ENCODE assay signal across 23 cellular contexts in the genomic region with DNA sequence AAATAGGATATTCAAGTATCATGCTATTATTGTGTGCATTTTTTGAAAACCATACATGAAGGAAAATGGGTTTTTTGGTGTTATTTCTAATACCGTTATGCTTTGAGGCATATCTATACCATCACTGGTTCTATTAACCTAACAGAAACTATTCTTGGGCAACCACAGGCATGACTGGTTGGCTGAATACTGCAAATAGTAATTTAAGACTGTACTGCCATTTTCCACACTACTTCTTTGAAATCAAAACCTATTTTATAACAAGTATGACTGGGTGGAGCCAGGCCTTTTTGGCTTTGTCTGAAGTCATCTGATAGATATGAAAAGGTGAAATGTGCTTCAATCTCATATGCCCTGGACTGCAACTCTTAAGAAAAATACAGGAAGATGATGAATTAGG.
A peak's percentile ranks its signal among the peaks of the same experiment; 100 is the strongest.
DNase-seq lines count a peak whose midpoint lies in the region; ATAC-seq and TF ChIP-seq lines count a peak whose summit lies in the region.
"Had no signal": no experiment of that assay in that cellular context is flagged by ENCODE, and none has a peak within 500 bp of the region (broad histone marks: within the 10 kb centered on the region; RNA-seq: fewer than 3 reads in every experiment).

No MANE protein-coding gene starts in this region.

- H3K36me3 ChIP-seq in smooth muscle cell (ENCODE audit: low read depth) = no peaks in the 10 kb centered on the region
- H3K36me3 ChIP-seq in Caco-2 (ENCODE audit: control insufficient read depth, insufficient read depth, low read length) = no peaks in the 10 kb centered on the region
- H3K36me3 ChIP-seq: adrenal gland had no signal

- ATAC-seq in activated CD4-positive, CD25-positive, alpha-beta regulatory T cell treated with anti-CD3 and anti-CD28 coated beads, Interleukin-2, amount 50 U/mL, for 24 hours = peak; percentile 69 to 86
- ATAC-seq in GM19395 (IDR thresholded peaks at IDR 0.05; ENCODE audit: unreplicated experiment) (peak; percentile 53), HG03442 (IDR thresholded peaks at IDR 0.05; ENCODE audit: unreplicated experiment) (peak; percentile 67), GM21423 (IDR thresholded peaks at IDR 0.05; ENCODE audit: unreplicated experiment) (no peak)
- ATAC-seq: sciatic nerve had no signal

- no peaks in the 10 kb centered on the region for H3K4me1 Mint-ChIP-seq in Caco-2 (ENCODE audit: low read depth, unreplicated experiment)
- H3K4me1 Mint-ChIP-seq: mesothelial cell of epicardium, nephron had no signal

- no peaks in the 10 kb centered on the region for H3K27me3 Mint-ChIP-seq in Caco-2 (ENCODE audit: insufficient read depth, unreplicated experiment)
- H3K27me3 Mint-ChIP-seq: central memory CD8-positive, alpha-beta T cell; stimulated activated naive CD8-positive, alpha-beta T cell treated with anti-CD3 and anti-CD28 coated beads, Interleukin-15, Interleukin-2, amounts not matched to agents 100 ng/mL and 50 ng/mL, for 24 hours had no signal

- H3K27me3 ChIP-seq in smooth muscle cell (ENCODE audit: low read depth) (no peaks in the 10 kb centered on the region), Caco-2 (replicated peaks; ENCODE audit: control insufficient read depth, insufficient read depth, low read length) (no peaks in the 10 kb centered on the region)
- H3K27me3 ChIP-seq: adrenal gland, BLaER1 had no signal

- TF ChIP-seq CTCF in smooth muscle cell (IDR thresholded peaks at IDR 0.05; ENCODE audit: borderline replicate concordance, insufficient read depth, poor library complexity, severe bottlenecking) (no peak), Caco-2 (IDR thresholded peaks at IDR 0.05; ENCODE audit: insufficient read depth in 1 of 2, low read depth in 1 of 2, low read length in 1 of 2, severe bottlenecking in 1 of 2, unreplicated experiment in 1 of 2) (no peak)

- no peaks in the 10 kb centered on the region for H3K36me3 Mint-ChIP-seq in Caco-2 (ENCODE audit: insufficient read depth, unreplicated experiment)

- BruUV-seq in Caco-2 (replicated peaks; lab: Mats Ljungman, UMichigan) = no TSS peak

- H3K4me3 Mint-ChIP-seq in Caco-2 (ENCODE audit: unreplicated experiment) = no peak overlapping the region
- H3K4me3 Mint-ChIP-seq: central memory CD8-positive, alpha-beta T cell; mesothelial cell of epicardium; nephron; stimulated activated naive CD8-positive, alpha-beta T cell treated with anti-CD3 and anti-CD28 coated beads, Interleukin-15, Interleukin-2, amounts not matched to agents 100 ng/mL and 50 ng/mL, for 24 hours had no signal

- H3K9me3 Mint-ChIP-seq in Caco-2 (ENCODE audit: unreplicated experiment) = peaks cover 12% of the 10 kb centered on the region
- H3K9me3 Mint-ChIP-seq: central memory CD8-positive, alpha-beta T cell had no signal

- no peak overlapping the region for H2AFZ ChIP-seq in smooth muscle cell (ENCODE audit: low read depth)
- H2AFZ ChIP-seq: parathyroid adenoma had no signal

- 60% methylated on average over 1 of the region's 1 CpG for WGBS in smooth muscle cell (ENCODE audit: low lambda C conversion rate)

- no peak overlapping the region for H3K9ac ChIP-seq in smooth muscle cell (ENCODE audit: low read depth)
- H3K9ac ChIP-seq: BLaER1, parathyroid adenoma had no signal

- no peaks in the 10 kb centered on the region for H3K4me1 ChIP-seq in smooth muscle cell (ENCODE audit: low read depth)
- H3K4me1 ChIP-seq in Caco-2 = no peaks in the 10 kb centered on the region
- H3K4me1 ChIP-seq: adrenal gland, BLaER1, parathyroid adenoma had no signal

- no peak overlapping the region for H3K27ac Mint-ChIP-seq in Caco-2 (ENCODE audit: unreplicated experiment)
- H3K27ac Mint-ChIP-seq: mesothelial cell of epicardium; nephron; stimulated activated naive CD8-positive, alpha-beta T cell treated with anti-CD3 and anti-CD28 coated beads, Interleukin-15, Interleukin-2, amounts not matched to agents 100 ng/mL and 50 ng/mL, for 24 hours had no signal

- H3K27ac ChIP-seq in smooth muscle cell (ENCODE audit: low read depth) = no peak overlapping the region
- H3K27ac ChIP-seq: adrenal gland, BLaER1, parathyroid adenoma had no signal

- no peaks in the 10 kb centered on the region for H3F3A ChIP-seq in smooth muscle cell (ENCODE audit: low read depth)

- intact Hi-C loops in Caco-2 (cut with micrococcal nuclease; ENCODE audit: unreplicated experiment) = no loop called here

- no peak for DNase-seq in activated CD4-positive, CD25-positive, alpha-beta regulatory T cell (lab: John Stamatoyannopoulos, UW)
- DNase-seq in smooth muscle cell (lab: John Stamatoyannopoulos, UW; ENCODE audit: unreplicated experiment) (no peak), Caco-2 (no peak), amniotic stem cell (lab: John Stamatoyannopoulos, UW) (no peak)
- DNase-seq: 8988T; activated CD8-positive, alpha-beta memory T cell treated with anti-CD3 and anti-CD28 coated beads for 24 hours; adrenal gland; Calu3; MV-4-11; NCI-H187; T-helper 2 cell; trophoblast cell had no signal

- H3K4me3 ChIP-seq in smooth muscle cell = no peak overlapping the region
- no peak overlapping the region for H3K4me3 ChIP-seq in Caco-2 (ENCODE audit: low read depth, low read length)
- H3K4me3 ChIP-seq: adrenal gland, BLaER1 had no signal

- CTCF ChIA-PET in Caco-2 (lab: Charles Lee) = no interaction called here

- POLR2A ChIA-PET in Caco-2 (lab: Charles Lee) = no interaction called here

- H3K9me3 ChIP-seq in smooth muscle cell (replicated peaks; ENCODE audit: low read depth) = no peaks in the 10 kb centered on the region
- H3K9me3 ChIP-seq in Caco-2 = no peaks in the 10 kb centered on the region
- H3K9me3 ChIP-seq: adrenal gland had no signal

- peak overlapping the region; percentile 33 for H3K4me2 ChIP-seq in smooth muscle cell
- H3K4me2 ChIP-seq: BLaER1 had no signal

- no peaks in the 10 kb centered on the region for H3K79me2 ChIP-seq in smooth muscle cell (ENCODE audit: low read depth)
- H3K79me2 ChIP-seq: parathyroid adenoma had no signal

- no peaks in the 10 kb centered on the region for H4K20me1 ChIP-seq in smooth muscle cell (ENCODE audit: low read depth)
- H4K20me1 ChIP-seq: BLaER1 had no signal
